ENCODE assay signal across 26 cellular contexts in genomic region chr4:73250642-73251041, GRCh38.
"Had no signal": no experiment of that assay in that cellular context is flagged by ENCODE, and none has a peak within 500 bp of the region (broad histone marks: within the 10 kb centered on the region; RNA-seq: fewer than 3 reads in every experiment).

No MANE protein-coding gene starts in this region.

- H3K36me3 ChIP-seq: colonic mucosa, neural progenitor cell, right atrium auricular region, thyroid gland had no signal

- ATAC-seq: activated naive CD4-positive, alpha-beta T cell treated with anti-CD3 and anti-CD28 coated beads, Interleukin-2, amount 50 U/mL, for 72 hours; left colon; stimulated activated naive B cell treated with anti-CD40 and anti-IgM and Interleukin-4, amounts not matched to agents 10 μg/mL and 1 μg/mL and 100 μg/mL, for 72 hours had no signal

- H3K4me2 ChIP-seq: neural progenitor cell had no signal

- FAIRE-seq: bronchial epithelial cell, endometrium, frontal cortex, keratinocyte had no signal

- H3K27me3 Mint-ChIP-seq: activated CD4-positive, alpha-beta memory T cell treated with anti-CD3 and anti-CD28 coated beads for 36 hours; activated CD4-positive, alpha-beta T cell treated with anti-CD3 and anti-CD28 coated beads, Interleukin-2, amount 10 ng/mL, durations not matched to agents 24 days and 14 days; naive B cell; stimulated activated naive B cell treated with anti-CD40 and anti-IgM and Interleukin-4, amounts not matched to agents 10 μg/mL and 1 μg/mL and 100 μg/mL, for 72 hours had no signal

- H3K27ac Mint-ChIP-seq: activated CD4-positive, alpha-beta memory T cell treated with anti-CD3 and anti-CD28 coated beads for 36 hours; activated CD4-positive, alpha-beta T cell treated with anti-CD3 and anti-CD28 coated beads, Interleukin-2, amount 10 ng/mL, durations not matched to agents 24 days and 14 days; activated naive CD4-positive, alpha-beta T cell treated with anti-CD3 and anti-CD28 coated beads, Interleukin-2, amount 50 U/mL, for 72 hours; mesothelial cell of epicardium; neural progenitor cell; stimulated activated naive B cell treated with anti-CD40 and anti-IgM and Interleukin-4, amounts not matched to agents 10 μg/mL and 1 μg/mL and 100 μg/mL, for 72 hours; T-helper 1 cell treated with Interleukin-12 subunit alpha and Interleukin-12 subunit beta and Interleukin-4 antibody, amounts not matched to agents 30 μg/mL and 1 μg/mL, for 36 hours had no signal

- H3K27ac ChIP-seq: colonic mucosa, neural progenitor cell, right atrium auricular region, stomach, thyroid gland, WERI-Rb-1 had no signal

- DNase-seq: activated CD4-positive, alpha-beta memory T cell treated with anti-CD3 and anti-CD28 coated beads for 36 hours; activated CD4-positive, alpha-beta T cell treated with anti-CD3 and anti-CD28 coated beads, Interleukin-2, amount 10 ng/mL, durations not matched to agents 24 days and 14 days; activated CD4-positive, CD25-positive, alpha-beta regulatory T cell treated with anti-CD3 and anti-CD28 coated beads, Interleukin-2, amount 50 U/mL, for 72 hours; activated naive CD4-positive, alpha-beta T cell; activated T-cell treated with anti-CD3 and anti-CD28 coated beads, Interleukin-2, amount 50 U/mL, for 48 hours; anterior cingulate cortex; colonic mucosa; effector CD8-positive, alpha-beta T cell; left colon; naive B cell; stimulated activated CD4-positive, alpha-beta T cell treated with anti-CD3 and anti-CD28 coated beads, Interleukin-15, amount 100 ng/mL, for 24 hours; stimulated activated CD4-positive, alpha-beta T cell treated with anti-CD3 and anti-CD28 coated beads, Interleukin-2, amount 100 ng/mL, for 24 hours; stimulated activated naive B cell treated with anti-CD40 and anti-IgM and Interleukin-4, amounts not matched to agents 10 μg/mL and 1 μg/mL and 100 μg/mL, for 72 hours; stomach; T1000; thyroid gland; WERI-Rb-1 had no signal

- H3K27me3 ChIP-seq: colonic mucosa, neural progenitor cell, right atrium auricular region, stomach, thyroid gland had no signal

- H3K9me3 ChIP-seq: colonic mucosa, right atrium auricular region, stomach, thyroid gland had no signal

- H3K9ac ChIP-seq: neural progenitor cell had no signal

- H2AFZ ChIP-seq: neural progenitor cell had no signal

- H3K4me3 ChIP-seq: colonic mucosa, neural progenitor cell, right atrium auricular region, stomach, thyroid gland had no signal

- H3K4me1 ChIP-seq: neural progenitor cell had no signal

- H3K4me3 Mint-ChIP-seq: activated CD4-positive, alpha-beta memory T cell treated with anti-CD3 and anti-CD28 coated beads for 36 hours; activated CD4-positive, alpha-beta T cell treated with anti-CD3 and anti-CD28 coated beads, Interleukin-2, amount 10 ng/mL, durations not matched to agents 24 days and 14 days; mesothelial cell of epicardium; neural progenitor cell; stimulated activated naive B cell treated with anti-CD40 and anti-IgM and Interleukin-4, amounts not matched to agents 10 μg/mL and 1 μg/mL and 100 μg/mL, for 72 hours; T-helper 1 cell treated with Interleukin-12 subunit alpha and Interleukin-12 subunit beta and Interleukin-4 antibody, amounts not matched to agents 30 μg/mL and 1 μg/mL, for 36 hours had no signal

- H3K9me3 Mint-ChIP-seq: activated CD4-positive, alpha-beta memory T cell treated with anti-CD3 and anti-CD28 coated beads for 36 hours; activated CD4-positive, alpha-beta T cell treated with anti-CD3 and anti-CD28 coated beads, Interleukin-2, amount 10 ng/mL, durations not matched to agents 24 days and 14 days; activated naive CD4-positive, alpha-beta T cell treated with anti-CD3 and anti-CD28 coated beads, Interleukin-2, amount 50 U/mL, for 72 hours; mesothelial cell of epicardium; T-helper 1 cell treated with Interleukin-12 subunit alpha and Interleukin-12 subunit beta and Interleukin-4 antibody, amounts not matched to agents 30 μg/mL and 1 μg/mL, for 36 hours had no signal
